Comparison of ENCODE assay signal across 4 cellular contexts in genomic region chr1:207639362-207639761, GRCh38. TPM values are rescaled to one million over a fixed set of nuclear protein-coding genes. Genes with fewer than 3 reads are reported as not detected.
"Had no signal": no experiment of that assay in that cellular context is flagged by ENCODE, and none has a peak within 500 bp of the region (broad histone marks: within the 10 kb centered on the region; RNA-seq: fewer than 3 reads in every experiment).

No MANE protein-coding gene starts in this region.

RNA-seq across cellular contexts. Expression of gene CR1L, which starts 5.6 kb away (rescaled TPM):
- total RNA-seq: GM23248, H1, HT-29, IMR-90 had no signal
- polyA plus RNA-seq: GM23248, IMR-90 had no signal
